In the genomic region with DNA sequence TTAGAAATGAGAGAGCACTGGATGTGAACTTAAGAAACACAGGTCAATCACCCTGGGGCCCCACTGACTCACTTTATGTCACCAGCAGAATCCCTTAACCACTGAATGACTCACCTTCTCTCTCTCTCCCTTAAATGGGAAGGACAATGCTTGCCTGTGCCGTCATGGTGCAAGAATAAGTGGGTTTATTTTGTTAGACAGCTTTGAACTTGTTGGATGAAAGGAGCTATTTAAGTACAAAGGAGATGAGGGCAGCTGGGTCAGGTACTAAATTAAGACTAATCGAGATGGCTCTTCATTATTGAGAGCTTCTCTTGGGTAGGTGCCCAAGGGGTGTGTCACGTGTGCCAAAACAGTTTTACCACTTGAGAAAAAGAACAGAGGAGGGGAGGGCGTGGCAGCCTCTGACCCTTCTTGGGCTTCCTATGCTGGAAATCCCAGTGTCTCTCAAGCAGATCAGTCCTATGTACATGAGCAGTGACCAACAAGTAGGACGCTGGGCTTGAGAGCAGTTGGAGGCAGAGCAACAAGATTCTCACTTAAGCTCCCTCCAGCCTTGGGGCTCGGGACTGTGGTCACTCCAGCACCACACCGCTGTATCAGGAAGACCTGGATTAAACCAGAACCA, we compare ENCODE assay signal across 10 cellular contexts. TPM values are rescaled to one million over a fixed set of nuclear protein-coding genes. Genes with fewer than 3 reads are reported as not detected.
A peak's percentile ranks its signal among the peaks of the same experiment; 100 is the strongest.
DNase-seq lines count a peak whose midpoint lies in the region; ATAC-seq and TF ChIP-seq lines count a peak whose summit lies in the region.
"Had no signal": no experiment of that assay in that cellular context is flagged by ENCODE, and none has a peak within 500 bp of the region (broad histone marks: within the 10 kb centered on the region; RNA-seq: fewer than 3 reads in every experiment).

No MANE protein-coding gene starts in this region.

- TF ChIP-seq CTCF in cardiac fibroblast (IDR thresholded peaks at IDR 0.05; ENCODE audit: low read depth, low read length) = no peak
- no peak for TF ChIP-seq CTCF in GM13976 (IDR thresholded peaks at IDR 0.05; ENCODE audit: borderline replicate concordance, control extremely low read depth, extremely low read depth, insufficient read depth, missing control alignments)

- in situ Hi-C loops in SK-MEL-5 (cut with HindIII; ENCODE audit: low pct_unique_long_range_greater_than_20kb, low sequenced_read_pairs) = no loop called here
- in situ Hi-C loops in GM13976 (cut with MboI; ENCODE audit: low sequenced_read_pairs, unreplicated experiment) = no loop called here

- ATAC-seq in GM21576 (IDR thresholded peaks at IDR 0.05; ENCODE audit: unreplicated experiment) = no peak
- ATAC-seq in HG03565 (IDR thresholded peaks at IDR 0.05; ENCODE audit: unreplicated experiment) = no peak

- H3K4me3 ChIP-seq in cardiac fibroblast (replicated peaks in 1 of 2; ENCODE audit: low read depth in 2 of 2, low read length in 2 of 2) = no peak overlapping the region
- H3K4me3 ChIP-seq: skin epidermis had no signal

- peak; percentile 60 for DNase-seq in DMS153 (lab: John Stamatoyannopoulos, UW)
- no peak for DNase-seq in DMS153 treated with DMSO at 0.1 percent for 48 hours (lab: John Stamatoyannopoulos, UW; ENCODE audit: unreplicated experiment)
- peak; percentile 76 for DNase-seq in SK-MEL-5 (ENCODE audit: low read depth, low spot score)
- peak; percentile 56 to 94 for DNase-seq in cardiac fibroblast (ENCODE audit: low read depth in 2 of 2)
- peak; percentile 74 for DNase-seq in stimulated activated CD4-positive, alpha-beta T cell treated with anti-CD3 and anti-CD28 coated beads, Interleukin-15, amount 100 ng/mL, for 24 hours
- no peak for DNase-seq in GM13976 (ENCODE audit: low spot score)

RNA-seq across cellular contexts. Expression of a gene that starts 6.7 kb away (rescaled TPM):
- not detected in 2 replicates for total RNA-seq in SK-MEL-5 (2014; rRNA removed; shearing (Covaris generic))
- not detected in 2 replicates for polyA plus RNA-seq in SK-MEL-5 (2015; cell fraction: cytosol; rRNA removed)
- not detected in 2 replicates for polyA plus RNA-seq in SK-MEL-5 (2015; cell fraction: nucleus; rRNA removed)
- total RNA-seq: T-helper 1 cell treated with Interleukin-12 subunit alpha and Interleukin-12 subunit beta and Interleukin-4 antibody, amounts not matched to agents 30 ng/mL and 1 ng/mL, for 36 hours had no signal

RNA-seq across cellular contexts. Expression of a gene that starts 20.2 kb away (rescaled TPM):
- not detected in 2 replicates for total RNA-seq in SK-MEL-5 (2014; rRNA removed; shearing (Covaris generic))
- not detected in 2 replicates for polyA plus RNA-seq in SK-MEL-5 (2015; cell fraction: cytosol; rRNA removed)
- polyA plus RNA-seq in SK-MEL-5 (2015; cell fraction: nucleus; rRNA removed) = not detected in 2 replicates
- total RNA-seq: T-helper 1 cell treated with Interleukin-12 subunit alpha and Interleukin-12 subunit beta and Interleukin-4 antibody, amounts not matched to agents 30 ng/mL and 1 ng/mL, for 36 hours had no signal

RNA-seq across cellular contexts. Expression of a gene that starts 22.0 kb away (rescaled TPM):
- not detected in 2 replicates for total RNA-seq in SK-MEL-5 (2014; rRNA removed; shearing (Covaris generic))
- not detected in 2 replicates for polyA plus RNA-seq in SK-MEL-5 (2015; cell fraction: cytosol; rRNA removed)
- not detected in 2 replicates for polyA plus RNA-seq in SK-MEL-5 (2015; cell fraction: nucleus; rRNA removed)
- total RNA-seq: T-helper 1 cell treated with Interleukin-12 subunit alpha and Interleukin-12 subunit beta and Interleukin-4 antibody, amounts not matched to agents 30 ng/mL and 1 ng/mL, for 36 hours had no signal

RNA-seq across cellular contexts. Expression of a gene that starts 34.5 kb away (rescaled TPM):
- not detected in 2 replicates for total RNA-seq in SK-MEL-5 (2014; rRNA removed; shearing (Covaris generic))
- polyA plus RNA-seq in SK-MEL-5 (2015; cell fraction: cytosol; rRNA removed) = not detected in 2 replicates
- not detected in 2 replicates for polyA plus RNA-seq in SK-MEL-5 (2015; cell fraction: nucleus; rRNA removed)
- total RNA-seq: T-helper 1 cell treated with Interleukin-12 subunit alpha and Interleukin-12 subunit beta and Interleukin-4 antibody, amounts not matched to agents 30 ng/mL and 1 ng/mL, for 36 hours had no signal

RNA-seq across cellular contexts. Expression of a gene that starts 36.6 kb away (rescaled TPM):
- not detected in 2 replicates for total RNA-seq in SK-MEL-5 (2014; rRNA removed; shearing (Covaris generic))
- not detected in 2 replicates for polyA plus RNA-seq in SK-MEL-5 (2015; cell fraction: cytosol; rRNA removed)
- not detected in 2 replicates for polyA plus RNA-seq in SK-MEL-5 (2015; cell fraction: nucleus; rRNA removed)
- total RNA-seq: T-helper 1 cell treated with Interleukin-12 subunit alpha and Interleukin-12 subunit beta and Interleukin-4 antibody, amounts not matched to agents 30 ng/mL and 1 ng/mL, for 36 hours had no signal

Comparison
In these comparisons a context has a peak if more than half of its experiments do, and no peak if none do; other contexts are left out.
1. DNase-seq: peak in DMS153 (single experiment), SK-MEL-5 (single experiment), cardiac fibroblast (2 of 2) and stimulated activated CD4-positive, alpha-beta T cell treated with anti-CD3 and anti-CD28 coated beads, Interleukin-15, amount 100 ng/mL, for 24 hours (single experiment); none in DMS153 treated with DMSO at 0.1 percent for 48 hours (single experiment) and GM13976 (single experiment).